ENCODE assay signal across 25 cellular contexts in genomic region chr4:57462843-57463242, GRCh38.
DNase-seq lines count a peak whose midpoint lies in the region; ATAC-seq, FAIRE-seq and TF ChIP-seq lines count a peak whose summit lies in the region.
"Had no signal": no experiment of that assay in that cellular context is flagged by ENCODE, and none has a peak within 500 bp of the region (broad histone marks: within the 10 kb centered on the region; RNA-seq: fewer than 3 reads in every experiment).

No MANE protein-coding gene starts in this region.

- TF ChIP-seq CTCF in HepG2 (CRISPR knock-in tag; IDR thresholded peaks at IDR 0.05) (no peak), right lobe of liver (IDR thresholded peaks at IDR 0.05) (no peak), left lung (IDR thresholded peaks at IDR 0.05) (no peak), gastrocnemius medialis (IDR thresholded peaks at IDR 0.05 in 4 of 5, conservative IDR thresholded peaks at IDR 0.05 in 1 of 5) (no peak), A673 (conservative IDR thresholded peaks at IDR 0.05; ENCODE audit: low read depth, low read length) (no peak)

- H3K4me2 ChIP-seq in HepG2 (ENCODE audit: low read depth, low read length) = no peak overlapping the region

- intact Hi-C loops in HepG2 (cut with micrococcal nuclease; ENCODE audit: unreplicated experiment) (no loop called here), right lobe of liver (cut with DNase I) (no loop called here), left lung (cut with DNase I) (no loop called here), gastrocnemius medialis (cut with DNase I; ENCODE audit: low total_unique reads) (no loop called here), A673 (cut with micrococcal nuclease; ENCODE audit: unreplicated experiment) (no loop called here)

- BruUV-seq in HepG2 (replicated peaks; lab: Mats Ljungman, UMichigan) = no TSS peak
- no TSS peak for BruUV-seq in A673 (replicated peaks; lab: Mats Ljungman, UMichigan)

- 0% methylated on average over 1 of the region's 1 CpG for WGBS in HepG2 (ENCODE audit: low lambda C conversion rate)
- 10% methylated on average over 1 of the region's 1 CpG for WGBS in right lobe of liver (ENCODE audit: insufficient coverage, low coverage, low lambda C conversion rate, missing lambda C conversion rate)

- no peak for TF ChIP-seq RAD21 in HepG2 (CRISPR knock-in tag; IDR thresholded peaks at IDR 0.05)

- TF ChIP-seq EP300 in HepG2 (IDR thresholded peaks at IDR 0.05; ENCODE audit: low read depth in 2 of 2, low read length in 2 of 2) (no peak), HepG2 (CRISPR knock-in tag; IDR thresholded peaks at IDR 0.05; ENCODE audit: borderline replicate concordance) (no peak)

- H3K9ac ChIP-seq in HepG2 (ENCODE audit: insufficient read depth, low read depth, low read length) = no peak overlapping the region

- H3K4me1 ChIP-seq in HepG2 (ENCODE audit: insufficient read depth, low read length) = no peaks in the 10 kb centered on the region
- H3K4me1 ChIP-seq in right lobe of liver = no peaks in the 10 kb centered on the region
- no peaks in the 10 kb centered on the region for H3K4me1 ChIP-seq in left lung
- H3K4me1 ChIP-seq in gastrocnemius medialis = no peaks in the 10 kb centered on the region
- H3K4me1 ChIP-seq in A673 (ENCODE audit: insufficient read depth, low read length, poor library complexity, severe bottlenecking) = no peaks in the 10 kb centered on the region
- H3K4me1 ChIP-seq: tibial artery had no signal

- H3K9me3 ChIP-seq in HepG2 (ENCODE audit: low read length) (no peaks in the 10 kb centered on the region), right lobe of liver (no peaks in the 10 kb centered on the region), left lung (peaks cover 0 to 3% of the 10 kb centered on the region in 2 donors), gastrocnemius medialis (no peaks in the 10 kb centered on the region), A673 (ENCODE audit: low read depth, low read length, poor library complexity, severe bottlenecking) (no peaks in the 10 kb centered on the region)
- H3K9me3 ChIP-seq: tibial artery had no signal

- H2AFZ ChIP-seq in HepG2 (ENCODE audit: low read length) = no peak overlapping the region

- H3K4me3 ChIP-seq in HepG2 (replicated peaks in 1 of 3; ENCODE audit: insufficient read depth in 1 of 3, low read depth in 2 of 3, low read length in 3 of 3) = no peak overlapping the region
- no peak overlapping the region for H3K4me3 ChIP-seq in right lobe of liver
- no peak overlapping the region for H3K4me3 ChIP-seq in left lung
- no peak overlapping the region for H3K4me3 ChIP-seq in gastrocnemius medialis
- H3K4me3 ChIP-seq in A673 (ENCODE audit: low read depth, low read length, poor library complexity, severe bottlenecking) = no peak overlapping the region
- H3K4me3 ChIP-seq: dorsolateral prefrontal cortex, tibial artery had no signal

- CTCF ChIA-PET in HepG2 (lab: Yijun Ruan, JAX; ENCODE audit: low intra/inter-chr PET ratio, low total read pairs) (no interaction called here), A673 (lab: Charles Lee) (no interaction called here)

- ATAC-seq in HepG2 (peak; percentile 32; the same call in 1 of the 3 replicates), right lobe of liver (no peak), left lung (peak; percentile 83), gastrocnemius medialis (no peak), HG03378 (IDR thresholded peaks at IDR 0.05; ENCODE audit: unreplicated experiment) (no peak)

- H4K20me1 ChIP-seq in HepG2 (ENCODE audit: insufficient read depth, low read length) = no peaks in the 10 kb centered on the region

- POLR2A ChIA-PET in HepG2 (lab: Yijun Ruan, JAX) = no interaction called here
- POLR2A ChIA-PET in A673 (lab: Charles Lee; ENCODE audit: low non-redundant PET) = no interaction called here

- H3K27ac ChIP-seq in HepG2 (ENCODE audit: extremely low read length, insufficient read depth, low read length) (no peak overlapping the region), right lobe of liver (no peak overlapping the region), left lung (no peak overlapping the region), gastrocnemius medialis (no peak overlapping the region), A673 (ENCODE audit: low read depth, low read length, poor library complexity, severe bottlenecking) (no peak overlapping the region)
- H3K27ac ChIP-seq: dorsolateral prefrontal cortex, epithelial cell of prostate, tibial artery had no signal

- TF ChIP-seq POLR2A in HepG2 (IDR thresholded peaks at IDR 0.05; ENCODE audit: insufficient read depth in 1 of 2, low read depth in 2 of 2, low read length in 2 of 2) (no peak), right lobe of liver (IDR thresholded peaks at IDR 0.05) (no peak), gastrocnemius medialis (IDR thresholded peaks at IDR 0.05) (no peak)

- no peaks in the 10 kb centered on the region for H3K79me2 ChIP-seq in HepG2 (ENCODE audit: insufficient read depth, low read length)

- H3K36me3 ChIP-seq in HepG2 (replicated peaks in 1 of 2; ENCODE audit: control insufficient read depth in 1 of 2, insufficient read depth in 2 of 2, low read length in 2 of 2) (no peaks in the 10 kb centered on the region), right lobe of liver (no peaks in the 10 kb centered on the region), left lung (no peaks in the 10 kb centered on the region), gastrocnemius medialis (no peaks in the 10 kb centered on the region), A673 (ENCODE audit: insufficient read depth, low read length, poor library complexity, severe bottlenecking) (no peaks in the 10 kb centered on the region)
- H3K36me3 ChIP-seq: tibial artery had no signal

- DNase-seq in HepG2 (ENCODE audit: low spot score) (no peak), right lobe of liver (no peak), NCI-H510A treated with DMSO at 0.1 percent for 48 hours (lab: John Stamatoyannopoulos, UW) (peak; percentile 88), left lung (no peak), gastrocnemius medialis (no peak), HCEC 1CT (no peak), A673 (ENCODE audit: low spot score) (no peak)
- DNase-seq: activated B cell treated with CpG ODN at 0.5 μM for 24 hours; activated CD4-positive, alpha-beta T cell treated with anti-CD3 and anti-CD28 coated beads, Interleukin-2, amount 50 U/mL, for 48 hours; activated CD8-positive, alpha-beta memory T cell treated with anti-CD3 and anti-CD28 coated beads, Interleukin-2, amount 50 U/mL, for 48 hours; activated naive CD8-positive, alpha-beta T cell treated with anti-CD3 and anti-CD28 coated beads for 36 hours; dorsolateral prefrontal cortex; EL; foreskin fibroblast; GOT3; hippocampal formation; NCI-H446; nucleus accumbens; T-helper 9 cell; tibial artery had no signal

- in situ Hi-C loops in HepG2 (cut with HindIII; ENCODE audit: extremely low pct_ligation_motif_present, low pct_unique_long_range_greater_than_20kb) (no loop called here), gastrocnemius medialis (cut with MboI; ENCODE audit: low sequenced_read_pairs in 4 of 4) (no loop called here)

- H3K27me3 ChIP-seq in HepG2 (ENCODE audit: control insufficient read depth in 1 of 2, insufficient read depth in 2 of 2, low read length in 2 of 2) (no peaks in the 10 kb centered on the region), right lobe of liver (no peaks in the 10 kb centered on the region), left lung (no peaks in the 10 kb centered on the region), gastrocnemius medialis (no peaks in the 10 kb centered on the region), A673 (replicated peaks; ENCODE audit: insufficient read depth, low read depth, low read length, poor library complexity) (no peaks in the 10 kb centered on the region)
- H3K27me3 ChIP-seq: tibial artery had no signal

- no peak for FAIRE-seq in HepG2 (lab: Jason Lieb, UNC)
- FAIRE-seq: A204.1, astrocyte, keratinocyte had no signal

TF ChIP-seq in HepG2, 621 proteins besides CTCF, POLR2A, EP300 and RAD21:
- TF ChIP-seq ZNF362 (CRISPR knock-in tag; IDR thresholded peaks at IDR 0.05; ENCODE audit: borderline replicate concordance) (no peak), SOX13 (IDR thresholded peaks at IDR 0.05) (no peak), SOX13 (CRISPR knock-in tag; conservative IDR thresholded peaks at IDR 0.05 in 1 of 2, IDR thresholded peaks at IDR 0.05 in 1 of 2) (peak in 1 of 2 experiments; percentile 35; a peak in 1 of 4 replicates), SP140L (CRISPR knock-in tag; IDR thresholded peaks at IDR 0.05; ENCODE audit: borderline replicate concordance) (no peak), ZNF773 (CRISPR knock-in tag; IDR thresholded peaks at IDR 0.05; ENCODE audit: borderline replicate concordance) (no peak), RORA (CRISPR knock-in tag; IDR thresholded peaks at IDR 0.05) (no peak)

Comparison
In these comparisons a context has a peak if more than half of its experiments do, and no peak if none do; other contexts are left out.
1. ATAC-seq: peak in HepG2 (single experiment) and left lung (single experiment); none in right lobe of liver (0 of 4), gastrocnemius medialis (0 of 2) and HG03378 (single experiment).